In genomic region chr20:35120012-35120701, GRCh38 we compare ENCODE assay signal across 9 cellular contexts. TPM values are rescaled to one million over a fixed set of nuclear protein-coding genes. Genes with fewer than 3 reads are reported as not detected.
DNase-seq lines count a peak whose midpoint lies in the region; ATAC-seq and TF ChIP-seq lines count a peak whose summit lies in the region.
"Had no signal": no experiment of that assay in that cellular context is flagged by ENCODE, and none has a peak within 500 bp of the region (broad histone marks: within the 10 kb centered on the region; RNA-seq: fewer than 3 reads in every experiment).

No MANE protein-coding gene starts in this region.

- no peak overlapping the region for H3K9ac ChIP-seq in neural progenitor cell

- no peak overlapping the region for H2AFZ ChIP-seq in neural progenitor cell (replicated peaks)

- no peak for TF ChIP-seq POLR2A in erythroblast (IDR thresholded peaks at IDR 0.05; ENCODE audit: low read length)

- H3K27ac Mint-ChIP-seq in HFFc6 = peak overlapping the region; percentile 88
- H3K27ac Mint-ChIP-seq in Caco-2 (ENCODE audit: unreplicated experiment) = no peak overlapping the region
- no peak overlapping the region for H3K27ac Mint-ChIP-seq in neural progenitor cell

- H3K4me2 ChIP-seq in neural progenitor cell = no peak overlapping the region

- POLR2A ChIA-PET in Caco-2 (lab: Charles Lee) = no interaction called here

- intact Hi-C loops in Caco-2 (cut with micrococcal nuclease; ENCODE audit: unreplicated experiment) = no loop called here

- TF ChIP-seq CTCF in HFFc6 (IDR thresholded peaks at IDR 0.05) (no peak), Caco-2 (IDR thresholded peaks at IDR 0.05; ENCODE audit: insufficient read depth in 1 of 2, low read depth in 1 of 2, low read length in 1 of 2, severe bottlenecking in 1 of 2, unreplicated experiment in 1 of 2) (no peak), neural progenitor cell (IDR thresholded peaks at IDR 0.05) (no peak)

- no peaks in the 10 kb centered on the region for H3K4me1 ChIP-seq in Caco-2
- no peaks in the 10 kb centered on the region for H3K4me1 ChIP-seq in neural progenitor cell

- peak; percentile 68 for DNase-seq in HFFc6
- peak; percentile 94 for DNase-seq in SIG-M5 (lab: John Stamatoyannopoulos, UW)
- DNase-seq in erythroblast (lab: John Stamatoyannopoulos, UW) = peak; percentile 81 to 86
- peak; percentile 74 for DNase-seq in pulmonary artery endothelial cell (ENCODE audit: low read depth, low spot score)
- DNase-seq in NCI-H1417 (lab: John Stamatoyannopoulos, UW) = no peak
- no peak for DNase-seq in Caco-2
- no peak for DNase-seq in neural progenitor cell (ENCODE audit: low spot score)
- DNase-seq: NCI-H526 had no signal

- H3K4me3 ChIP-seq in Caco-2 (ENCODE audit: low read depth, low read length) (no peak overlapping the region), neural progenitor cell (no peak overlapping the region)

- H3K79me2 ChIP-seq in neural progenitor cell (ENCODE audit: low read depth) = no peaks in the 10 kb centered on the region

- H3K36me3 ChIP-seq in Caco-2 (ENCODE audit: control insufficient read depth, insufficient read depth, low read length) (peaks cover 2% of the 10 kb centered on the region), neural progenitor cell (no peaks in the 10 kb centered on the region)

- H3K9me3 Mint-ChIP-seq in HFFc6 (no peaks in the 10 kb centered on the region), Caco-2 (ENCODE audit: unreplicated experiment) (no peaks in the 10 kb centered on the region), neural progenitor cell (no peaks in the 10 kb centered on the region)

- peak overlapping the region; percentile 33; the same call in 1 of the 2 replicates for H3K4me3 Mint-ChIP-seq in HFFc6
- H3K4me3 Mint-ChIP-seq in Caco-2 (ENCODE audit: unreplicated experiment) = no peak overlapping the region
- no peak overlapping the region for H3K4me3 Mint-ChIP-seq in neural progenitor cell

- H3K27me3 Mint-ChIP-seq in HFFc6 (ENCODE audit: insufficient read depth) (peaks cover 5% of the 10 kb centered on the region), Caco-2 (ENCODE audit: insufficient read depth, unreplicated experiment) (no peaks in the 10 kb centered on the region), neural progenitor cell (ENCODE audit: insufficient read depth, low read depth) (no peaks in the 10 kb centered on the region)

- H3K27me3 ChIP-seq in Caco-2 (replicated peaks; ENCODE audit: control insufficient read depth, insufficient read depth, low read length) (no peaks in the 10 kb centered on the region), neural progenitor cell (no peaks in the 10 kb centered on the region)

- peaks cover 51% of the 10 kb centered on the region for H3K4me1 Mint-ChIP-seq in HFFc6 (ENCODE audit: low read depth)
- peaks cover 8% of the 10 kb centered on the region for H3K4me1 Mint-ChIP-seq in Caco-2 (ENCODE audit: low read depth, unreplicated experiment)
- H3K4me1 Mint-ChIP-seq in neural progenitor cell = no peaks in the 10 kb centered on the region

- no peak for ATAC-seq in GM18511 (IDR thresholded peaks at IDR 0.05; ENCODE audit: unreplicated experiment)

- no TSS peak for BruUV-seq in Caco-2 (replicated peaks; lab: Mats Ljungman, UMichigan)

- no peaks in the 10 kb centered on the region for H3F3A ChIP-seq in neural progenitor cell (ENCODE audit: low read depth)

- H3K27ac ChIP-seq in neural progenitor cell = no peak overlapping the region

- no peaks in the 10 kb centered on the region for H3K9me3 ChIP-seq in Caco-2
- H3K9me3 ChIP-seq in neural progenitor cell (ENCODE audit: low read depth) = no peaks in the 10 kb centered on the region

- H3K36me3 Mint-ChIP-seq in HFFc6 (ENCODE audit: low read depth) (peaks cover 62% of the 10 kb centered on the region), Caco-2 (ENCODE audit: insufficient read depth, unreplicated experiment) (peaks cover 50% of the 10 kb centered on the region), neural progenitor cell (peaks cover 16% of the 10 kb centered on the region)

- no peaks in the 10 kb centered on the region for H4K20me1 ChIP-seq in neural progenitor cell (ENCODE audit: low read depth)

- CTCF ChIA-PET in Caco-2 (lab: Charles Lee) = interaction anchor here (1.1 to 2.0 kb wide), 3 partner anchors 24 to 144 kb away, joined by 5 to 21 read pairs (median 7); no protein-coding TSS in a partner anchor

RNA-seq across cellular contexts. Expression of gene EDEM2, which starts 27.0 kb away (rescaled TPM):
- 10 to 100 TPM; 29.5 to 33.3 (median 32.0) TPM for total RNA-seq in HFFc6 (2021; fragmentation: NEBNext Ultra II Directional; extraction: Animal tissue kit (Norgen Biotek cat#: 25700))
- 86.0 and 95.5 TPM in 2 replicates for total RNA-seq in pulmonary artery endothelial cell
- total RNA-seq in Caco-2 (2022) = 41.2 and 42.4 TPM in 2 replicates
- total RNA-seq in neural progenitor cell (ENCODE audit: low replicate concordance) = 9.3 and 13.8 TPM in 2 replicates

RNA-seq across cellular contexts. Expression of gene TRPC4AP, which starts 27.6 kb away (rescaled TPM):
- total RNA-seq in HFFc6 (2021; fragmentation: NEBNext Ultra II Directional; extraction: Animal tissue kit (Norgen Biotek cat#: 25700)) = 10 to 100 TPM; 70.7 to 89.8 (median 81.6) TPM
- total RNA-seq in pulmonary artery endothelial cell = 85.0 and 86.1 TPM in 2 replicates
- total RNA-seq in Caco-2 (2022) = 144 and 146 TPM in 2 replicates
- total RNA-seq in neural progenitor cell (ENCODE audit: low replicate concordance) = 73.0 and 96.4 TPM in 2 replicates

RNA-seq across cellular contexts. Expression of gene PROCR, which starts 51.7 kb away (rescaled TPM):
- 10 to 100 TPM; 21.0 to 29.6 (median 23.4) TPM for total RNA-seq in HFFc6 (2021; fragmentation: NEBNext Ultra II Directional; extraction: Animal tissue kit (Norgen Biotek cat#: 25700))
- 545 and 561 TPM in 2 replicates for total RNA-seq in pulmonary artery endothelial cell
- 4.0 and 4.7 TPM in 2 replicates for total RNA-seq in Caco-2 (2022)
- total RNA-seq in neural progenitor cell (ENCODE audit: low replicate concordance) = 3.1 and 4.6 TPM in 2 replicates

Comparison
In these comparisons a context has a peak if more than half of its experiments do, and no peak if none do; other contexts are left out.
1. DNase-seq: peak in HFFc6 (single experiment), SIG-M5 (single experiment), erythroblast (2 of 2) and pulmonary artery endothelial cell (single experiment); none in NCI-H1417 (0 of 3), Caco-2 (0 of 2) and neural progenitor cell (single experiment).
2. RNA of gene PROCR, which starts 51.7 kb away (total RNA-seq): 545 to 561 TPM in pulmonary artery endothelial cell; 21.0 to 29.6 TPM in HFFc6, 4.0 to 4.7 TPM in Caco-2 and 3.1 to 4.6 TPM in neural progenitor cell; every median in the first group is over 10 times any median in the second.